17 cellular contexts compared by ENCODE assay signal in the genomic region with DNA sequence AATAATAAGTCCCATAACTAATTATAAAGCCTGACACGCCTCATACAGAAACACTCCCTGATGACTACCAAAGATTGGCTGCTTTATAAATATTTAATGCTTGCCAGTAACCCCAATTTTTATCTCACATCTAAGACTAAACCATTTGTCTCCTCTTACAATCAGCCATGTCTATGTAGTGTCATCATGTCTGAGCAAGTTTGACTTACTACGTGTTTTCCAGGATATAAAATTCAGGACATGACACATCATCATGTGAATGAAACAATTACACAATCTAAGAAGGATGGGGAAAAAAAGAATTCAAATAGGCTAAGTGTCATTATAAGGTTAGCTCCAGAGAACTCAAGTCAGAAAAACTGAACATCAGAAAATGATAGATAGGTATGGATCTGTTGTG.
DNase-seq lines count a peak whose midpoint lies in the region; ATAC-seq and TF ChIP-seq lines count a peak whose summit lies in the region.
"Had no signal": no experiment of that assay in that cellular context is flagged by ENCODE, and none has a peak within 500 bp of the region (broad histone marks: within the 10 kb centered on the region; RNA-seq: fewer than 3 reads in every experiment).

No MANE protein-coding gene starts in this region.

- no peaks in the 10 kb centered on the region for H3K27me3 ChIP-seq in left ventricle myocardium inferior (ENCODE audit: low read depth)
- H3K27me3 ChIP-seq: upper lobe of right lung had no signal

- DNase-seq in A172 (ENCODE audit: low spot score): peak; percentile 55
- DNase-seq in HS-5 (ENCODE audit: low read depth): peak; percentile 77
- DNase-seq in dermis blood vessel endothelial cell: peak; percentile 89
- no peak for DNase-seq in left ventricle myocardium inferior
- DNase-seq in SW 1271 (lab: John Stamatoyannopoulos, UW): no peak
- no peak for DNase-seq in GOT3 (lab: John Stamatoyannopoulos, UW)
- DNase-seq: activated CD4-positive, CD25-positive, alpha-beta regulatory T cell; activated T-cell treated with anti-CD3 and anti-CD28 coated beads, Interleukin-2, amount 50 U/mL, for 1 hour; DMS153; left colon; NCI-H1436; NCI-H774; upper lobe of right lung had no signal

- no peaks in the 10 kb centered on the region for H3K9me3 ChIP-seq in left ventricle myocardium inferior (replicated peaks)
- H3K9me3 ChIP-seq: upper lobe of right lung had no signal

- intact Hi-C loops in left ventricle myocardium inferior (cut with micrococcal nuclease): loop anchor here (5.0 kb wide), 1 partner anchor 68 kb away; no protein-coding TSS in a partner anchor

- H3K4me1 ChIP-seq in left ventricle myocardium inferior: peaks cover 21% of the 10 kb centered on the region

- no peak overlapping the region for H3K4me3 ChIP-seq in left ventricle myocardium inferior
- H3K4me3 ChIP-seq: GM12878, SK-N-MC, upper lobe of right lung had no signal

- no peaks in the 10 kb centered on the region for H3K36me3 ChIP-seq in left ventricle myocardium inferior
- H3K36me3 ChIP-seq: upper lobe of right lung had no signal

- peak overlapping the region; percentile 57 for H3K27ac ChIP-seq in left ventricle myocardium inferior (replicated peaks)
- H3K27ac ChIP-seq: SK-N-MC, upper lobe of right lung had no signal

- ATAC-seq in GM18520 (IDR thresholded peaks at IDR 0.05; ENCODE audit: unreplicated experiment) (no peak), GM19328 (IDR thresholded peaks at IDR 0.05; ENCODE audit: unreplicated experiment) (no peak)
- ATAC-seq: GM12878, left colon had no signal

- TF ChIP-seq CTCF in left ventricle myocardium inferior (IDR thresholded peaks at IDR 0.05; ENCODE audit: borderline replicate concordance): no peak

Comparison
In these comparisons a context has a peak if more than half of its experiments do, and no peak if none do; other contexts are left out.
1. DNase-seq: peak in A172 (single experiment), HS-5 (single experiment) and dermis blood vessel endothelial cell (single experiment); none in left ventricle myocardium inferior (single experiment), SW 1271 (0 of 2) and GOT3 (single experiment).